ENCODE assay signal across 1 cellular context in the genomic region with DNA sequence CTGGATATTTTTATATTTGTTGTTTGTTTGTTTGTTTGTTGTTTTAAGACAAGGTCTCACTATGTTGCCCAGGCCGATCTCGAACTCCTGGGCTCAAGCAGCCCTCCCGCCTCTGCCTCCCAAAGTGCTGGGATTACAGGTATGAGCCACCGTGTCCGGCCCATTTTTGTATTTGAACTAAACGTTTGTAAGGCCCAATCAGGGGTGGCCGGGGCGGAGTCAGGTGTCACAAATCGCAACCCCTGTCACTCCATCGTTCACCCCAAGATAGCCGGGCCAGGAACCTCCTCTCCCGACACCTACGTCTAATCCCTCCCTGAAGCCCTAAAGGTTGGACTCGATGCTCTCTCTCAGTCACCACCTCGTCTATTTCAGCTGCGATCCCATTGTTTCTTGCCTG.
TF ChIP-seq lines count a peak whose summit lies in the region.

No MANE protein-coding gene starts in this region.

TF ChIP-seq in GM23338, 12 proteins besides CTCF, POLR2A, EP300 and RAD21 (continued from another document):
- TF ChIP-seq, protein P1, sequence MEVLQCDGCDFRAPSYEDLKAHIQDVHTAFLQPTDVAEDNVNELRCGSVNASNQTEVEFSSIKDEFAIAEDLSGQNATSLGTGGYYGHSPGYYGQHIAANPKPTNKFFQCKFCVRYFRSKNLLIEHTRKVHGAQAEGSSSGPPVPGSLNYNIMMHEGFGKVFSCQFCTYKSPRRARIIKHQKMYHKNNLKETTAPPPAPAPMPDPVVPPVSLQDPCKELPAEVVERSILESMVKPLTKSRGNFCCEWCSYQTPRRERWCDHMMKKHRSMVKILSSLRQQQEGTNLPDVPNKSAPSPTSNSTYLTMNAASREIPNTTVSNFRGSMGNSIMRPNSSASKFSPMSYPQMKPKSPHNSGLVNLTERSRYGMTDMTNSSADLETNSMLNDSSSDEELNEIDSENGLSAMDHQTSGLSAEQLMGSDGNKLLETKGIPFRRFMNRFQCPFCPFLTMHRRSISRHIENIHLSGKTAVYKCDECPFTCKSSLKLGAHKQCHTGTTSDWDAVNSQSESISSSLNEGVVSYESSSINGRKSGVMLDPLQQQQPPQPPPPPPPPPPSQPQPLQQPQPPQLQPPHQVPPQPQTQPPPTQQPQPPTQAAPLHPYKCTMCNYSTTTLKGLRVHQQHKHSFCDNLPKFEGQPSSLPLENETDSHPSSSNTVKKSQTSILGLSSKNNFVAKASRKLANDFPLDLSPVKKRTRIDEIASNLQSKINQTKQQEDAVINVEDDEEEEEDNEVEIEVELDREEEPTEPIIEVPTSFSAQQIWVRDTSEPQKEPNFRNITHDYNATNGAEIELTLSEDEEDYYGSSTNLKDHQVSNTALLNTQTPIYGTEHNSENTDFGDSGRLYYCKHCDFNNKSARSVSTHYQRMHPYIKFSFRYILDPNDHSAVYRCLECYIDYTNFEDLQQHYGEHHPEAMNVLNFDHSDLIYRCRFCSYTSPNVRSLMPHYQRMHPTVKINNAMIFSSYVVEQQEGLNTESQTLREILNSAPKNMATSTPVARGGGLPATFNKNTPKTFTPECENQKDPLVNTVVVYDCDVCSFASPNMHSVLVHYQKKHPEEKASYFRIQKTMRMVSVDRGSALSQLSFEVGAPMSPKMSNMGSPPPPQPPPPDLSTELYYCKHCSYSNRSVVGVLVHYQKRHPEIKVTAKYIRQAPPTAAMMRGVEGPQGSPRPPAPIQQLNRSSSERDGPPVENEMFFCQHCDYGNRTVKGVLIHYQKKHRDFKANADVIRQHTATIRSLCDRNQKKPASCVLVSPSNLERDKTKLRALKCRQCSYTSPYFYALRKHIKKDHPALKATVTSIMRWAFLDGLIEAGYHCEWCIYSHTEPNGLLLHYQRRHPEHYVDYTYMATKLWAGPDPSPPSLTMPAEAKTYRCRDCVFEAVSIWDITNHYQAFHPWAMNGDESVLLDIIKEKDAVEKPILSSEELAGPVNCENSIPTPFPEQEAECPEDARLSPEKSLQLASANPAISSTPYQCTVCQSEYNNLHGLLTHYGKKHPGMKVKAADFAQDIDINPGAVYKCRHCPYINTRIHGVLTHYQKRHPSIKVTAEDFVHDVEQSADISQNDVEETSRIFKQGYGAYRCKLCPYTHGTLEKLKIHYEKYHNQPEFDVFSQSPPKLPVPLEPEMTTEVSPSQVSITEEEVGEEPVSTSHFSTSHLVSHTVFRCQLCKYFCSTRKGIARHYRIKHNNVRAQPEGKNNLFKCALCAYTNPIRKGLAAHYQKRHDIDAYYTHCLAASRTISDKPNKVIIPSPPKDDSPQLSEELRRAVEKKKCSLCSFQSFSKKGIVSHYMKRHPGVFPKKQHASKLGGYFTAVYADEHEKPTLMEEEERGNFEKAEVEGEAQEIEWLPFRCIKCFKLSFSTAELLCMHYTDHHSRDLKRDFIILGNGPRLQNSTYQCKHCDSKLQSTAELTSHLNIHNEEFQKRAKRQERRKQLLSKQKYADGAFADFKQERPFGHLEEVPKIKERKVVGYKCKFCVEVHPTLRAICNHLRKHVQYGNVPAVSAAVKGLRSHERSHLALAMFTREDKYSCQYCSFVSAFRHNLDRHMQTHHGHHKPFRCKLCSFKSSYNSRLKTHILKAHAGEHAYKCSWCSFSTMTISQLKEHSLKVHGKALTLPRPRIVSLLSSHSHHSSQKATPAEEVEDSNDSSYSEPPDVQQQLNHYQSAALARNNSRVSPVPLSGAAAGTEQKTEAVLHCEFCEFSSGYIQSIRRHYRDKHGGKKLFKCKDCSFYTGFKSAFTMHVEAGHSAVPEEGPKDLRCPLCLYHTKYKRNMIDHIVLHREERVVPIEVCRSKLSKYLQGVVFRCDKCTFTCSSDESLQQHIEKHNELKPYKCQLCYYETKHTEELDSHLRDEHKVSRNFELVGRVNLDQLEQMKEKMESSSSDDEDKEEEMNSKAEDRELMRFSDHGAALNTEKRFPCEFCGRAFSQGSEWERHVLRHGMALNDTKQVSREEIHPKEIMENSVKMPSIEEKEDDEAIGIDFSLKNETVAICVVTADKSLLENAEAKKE (CRISPR knock-in tag; IDR thresholded peaks at IDR 0.05): no peak
- TF ChIP-seq NANOG (IDR thresholded peaks at IDR 0.05; ENCODE audit: borderline replicate concordance) (no peak), EZH2phosphoT487 (IDR thresholded peaks at IDR 0.05; ENCODE audit: unreplicated experiment) (no peak), POLR2AphosphoS5 (IDR thresholded peaks at IDR 0.05; ENCODE audit: low read depth) (no peak), EZH2 (IDR thresholded peaks at IDR 0.05; ENCODE audit: low read depth, unreplicated experiment) (no peak)
